21 cellular contexts compared by ENCODE assay signal in the genomic region with DNA sequence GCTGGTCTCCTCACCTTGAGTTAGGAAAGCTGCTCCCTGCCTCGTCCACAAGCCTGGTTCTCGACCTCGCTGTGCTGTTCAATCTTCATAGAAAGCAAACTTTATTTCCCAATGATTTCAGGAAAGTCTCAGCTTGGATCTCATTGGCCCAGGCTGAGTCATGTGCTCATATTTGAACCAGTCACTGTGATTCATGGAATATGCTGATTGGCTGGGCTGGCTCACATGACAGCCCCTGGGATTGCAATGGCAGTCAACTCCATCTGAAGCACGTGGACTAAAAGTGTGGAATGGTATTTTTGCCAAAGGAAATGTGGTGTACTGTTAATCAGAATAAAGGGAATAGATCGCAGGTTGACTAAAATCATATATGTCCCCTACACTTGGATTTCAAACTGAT.
DNase-seq lines count a peak whose midpoint lies in the region; ATAC-seq, FAIRE-seq and TF ChIP-seq lines count a peak whose summit lies in the region.
"Had no signal": no experiment of that assay in that cellular context is flagged by ENCODE, and none has a peak within 500 bp of the region (broad histone marks: within the 10 kb centered on the region; RNA-seq: fewer than 3 reads in every experiment).

No MANE protein-coding gene starts in this region.

- H3K36me3 ChIP-seq in GM12878 (ENCODE audit: control insufficient read depth in 2 of 2, insufficient read depth in 2 of 2, low read length in 1 of 2) (no peaks in the 10 kb centered on the region), testis (ENCODE audit: low read depth, missing control alignments) (no peaks in the 10 kb centered on the region)
- H3K36me3 ChIP-seq: BE2C, BLaER1 had no signal

- CTCF ChIA-PET in A549 (lab: Yijun Ruan, JAX) (no interaction called here), GM12878 (lab: Yijun Ruan, JAX) (no interaction called here)

- H3K4me2 ChIP-seq in A549 (no peak overlapping the region), GM12878 (ENCODE audit: control insufficient read depth, insufficient read depth) (no peak overlapping the region)
- H3K4me2 ChIP-seq: BLaER1 had no signal

- H3K9me3 ChIP-seq in A549 (no peaks in the 10 kb centered on the region), GM12878 (replicated peaks; ENCODE audit: control insufficient read depth, insufficient read depth, low read length) (no peaks in the 10 kb centered on the region; the same call in 1 of the 3 replicates), testis (no peaks in the 10 kb centered on the region)
- H3K9me3 ChIP-seq: BE2C had no signal

- peak in 1 of 2 experiments; percentile 7 for DNase-seq in A549 (ENCODE audit: low read depth in 1 of 2, low spot score in 1 of 2)
- DNase-seq in GM12878 (ENCODE audit: low read depth, low spot score): no peak
- DNase-seq in testis: peak; percentile 56
- no peak for DNase-seq in NCI-H2107 (lab: John Stamatoyannopoulos, UW)
- DNase-seq in stimulated activated naive CD4-positive, alpha-beta T cell treated with Interleukin-2 at 50 U/mL for 16 hours (lab: John Stamatoyannopoulos, UW): no peak
- DNase-seq: ACHN; BE2C; C1 segment of cervical spinal cord; CD4-positive, alpha-beta memory T cell; CD4-positive, CD25-positive, alpha-beta regulatory T cell; CD8-positive, alpha-beta memory T cell; COR-L47; DMS 273 treated with DMSO at 0.1 percent for 48 hours; DMS153; DMS79 treated with DMSO at 0.1 percent for 48 hours; GF-D8 had no signal

- TF ChIP-seq POLR2A in A549 (IDR thresholded peaks at IDR 0.05; ENCODE audit: low read length) (no peak), GM12878 (IDR thresholded peaks at IDR 0.05; ENCODE audit: low read depth, low read length) (no peak), testis (IDR thresholded peaks at IDR 0.05) (no peak)

- TF ChIP-seq EP300 in A549 (IDR thresholded peaks at IDR 0.05): no peak
- TF ChIP-seq EP300 in GM12878 (IDR thresholded peaks at IDR 0.05; ENCODE audit: borderline replicate concordance in 1 of 2, control insufficient read depth in 1 of 2, low read depth in 2 of 2, low read length in 2 of 2): no peak

- H3K27ac ChIP-seq in A549 (no peak overlapping the region), GM12878 (ENCODE audit: control insufficient read depth, insufficient read depth) (no peak overlapping the region), testis (no peak overlapping the region)
- H3K27ac ChIP-seq: 22Rv1, BLaER1 had no signal

- SMC1A ChIA-PET in GM12878 (lab: Charles Lee; ENCODE audit: uncharacterized antibody, unreplicated experiment): interaction anchor here (1.2 to 1.4 kb wide), 2 partner anchors 9 kb away, joined by 3 read pairs; no protein-coding TSS in a partner anchor

- H3K4me1 ChIP-seq in A549: no peaks in the 10 kb centered on the region
- H3K4me1 ChIP-seq in GM12878 (ENCODE audit: control insufficient read depth, insufficient read depth, low read length): no peaks in the 10 kb centered on the region
- H3K4me1 ChIP-seq in testis: no peaks in the 10 kb centered on the region
- H3K4me1 ChIP-seq: BE2C, BLaER1 had no signal

- H3K27me3 ChIP-seq in GM12878 (replicated peaks in 1 of 2; ENCODE audit: control insufficient read depth in 2 of 2, insufficient read depth in 2 of 2, low read length in 1 of 2) (no peaks in the 10 kb centered on the region), testis (no peaks in the 10 kb centered on the region)
- H3K27me3 ChIP-seq: BE2C, BLaER1 had no signal

- H4K20me1 ChIP-seq in GM12878 (ENCODE audit: control insufficient read depth, insufficient read depth): no peaks in the 10 kb centered on the region
- H4K20me1 ChIP-seq: BLaER1 had no signal

- in situ Hi-C loops in GM12878 (cut with MboI): no loop called here

- RAD21 ChIA-PET in GM12878 (lab: Charles Lee; ENCODE audit: unreplicated experiment): no interaction called here

- no peak overlapping the region for H2AFZ ChIP-seq in GM12878 (ENCODE audit: control insufficient read depth, low read depth, low read length)

- 0% methylated on average over 5 of the region's 5 CpGs for WGBS in A549 (ENCODE audit: missing lambda C conversion rate)
- WGBS in GM12878 (ENCODE audit: insufficient coverage, insufficient replicate concordance, low lambda C conversion rate, missing lambda C conversion rate): 28% methylated on average over 5 of the region's 5 CpGs
- WGBS in testis, 2 donors: 65 to 74% methylated on average over 5 of the region's 5 CpGs

- intact Hi-C loops in GM12878 (cut with micrococcal nuclease; ENCODE audit: unreplicated experiment) (no loop called here), testis (cut with DNase I; ENCODE audit: low total_unique reads) (no loop called here)

- TF ChIP-seq CTCF in A549 (IDR thresholded peaks at IDR 0.05) (no peak), GM12878 (IDR thresholded peaks at IDR 0.05 in 2 of 3, conservative IDR thresholded peaks at IDR 0.05 in 1 of 3; ENCODE audit: control insufficient read depth in 2 of 3, extremely low read depth in 1 of 3, insufficient read depth in 1 of 3, low read depth in 3 of 3, low read length in 3 of 3) (no peak), testis (IDR thresholded peaks at IDR 0.05) (no peak)

- FAIRE-seq in A549 (lab: Jason Lieb, UNC) (no peak), GM12878 (lab: Jason Lieb, UNC) (no peak)
- FAIRE-seq: G401.6, GM12892, GM18507 had no signal

- no peaks in the 10 kb centered on the region for H3K79me2 ChIP-seq in GM12878 (ENCODE audit: control insufficient read depth, insufficient read depth, low read length)

- no peak overlapping the region for H3K9ac ChIP-seq in GM12878 (ENCODE audit: control insufficient read depth, insufficient read depth, low read length)
- H3K9ac ChIP-seq: BLaER1 had no signal

- H3K4me3 ChIP-seq in A549 (no peak overlapping the region), GM12878 (no peak overlapping the region), testis (no peak overlapping the region)
- H3K4me3 ChIP-seq: BLaER1 had no signal

- ATAC-seq in A549 (no peak), GM12878 (no peak)

- no peak for TF ChIP-seq RAD21 in A549 (conservative IDR thresholded peaks at IDR 0.05 in 1 of 2, IDR thresholded peaks at IDR 0.05 in 1 of 2)
- TF ChIP-seq RAD21 in GM12878 (IDR thresholded peaks at IDR 0.05; ENCODE audit: insufficient read depth, low read depth, low read length): no peak

- POLR2A ChIA-PET in A549 (lab: Yijun Ruan, JAX): no interaction called here
- POLR2A ChIA-PET in GM12878 (lab: Charles Lee): no interaction called here

- BruUV-seq in GM12878 (replicated peaks; lab: Mats Ljungman, UMichigan): no TSS peak

TF ChIP-seq in A549, 52 proteins besides CTCF, POLR2A, EP300 and RAD21:
- TF ChIP-seq, protein P1, sequence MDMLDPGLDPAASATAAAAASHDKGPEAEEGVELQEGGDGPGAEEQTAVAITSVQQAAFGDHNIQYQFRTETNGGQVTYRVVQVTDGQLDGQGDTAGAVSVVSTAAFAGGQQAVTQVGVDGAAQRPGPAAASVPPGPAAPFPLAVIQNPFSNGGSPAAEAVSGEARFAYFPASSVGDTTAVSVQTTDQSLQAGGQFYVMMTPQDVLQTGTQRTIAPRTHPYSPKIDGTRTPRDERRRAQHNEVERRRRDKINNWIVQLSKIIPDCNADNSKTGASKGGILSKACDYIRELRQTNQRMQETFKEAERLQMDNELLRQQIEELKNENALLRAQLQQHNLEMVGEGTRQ (IDR thresholded peaks at IDR 0.05): peak; percentile 57
- no peak for TF ChIP-seq HOXB5 (CRISPR knock-in tag; IDR thresholded peaks at IDR 0.05)

TF ChIP-seq in GM12878, 131 proteins besides CTCF, POLR2A, EP300 and RAD21:
- TF ChIP-seq, protein P2, sequence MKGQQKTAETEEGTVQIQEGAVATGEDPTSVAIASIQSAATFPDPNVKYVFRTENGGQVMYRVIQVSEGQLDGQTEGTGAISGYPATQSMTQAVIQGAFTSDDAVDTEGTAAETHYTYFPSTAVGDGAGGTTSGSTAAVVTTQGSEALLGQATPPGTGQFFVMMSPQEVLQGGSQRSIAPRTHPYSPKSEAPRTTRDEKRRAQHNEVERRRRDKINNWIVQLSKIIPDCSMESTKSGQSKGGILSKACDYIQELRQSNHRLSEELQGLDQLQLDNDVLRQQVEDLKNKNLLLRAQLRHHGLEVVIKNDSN (IDR thresholded peaks at IDR 0.05; ENCODE audit: borderline replicate concordance, extremely low read length, insufficient read depth, low read depth, low read length): peak; percentile 4
- TF ChIP-seq, protein P3, sequence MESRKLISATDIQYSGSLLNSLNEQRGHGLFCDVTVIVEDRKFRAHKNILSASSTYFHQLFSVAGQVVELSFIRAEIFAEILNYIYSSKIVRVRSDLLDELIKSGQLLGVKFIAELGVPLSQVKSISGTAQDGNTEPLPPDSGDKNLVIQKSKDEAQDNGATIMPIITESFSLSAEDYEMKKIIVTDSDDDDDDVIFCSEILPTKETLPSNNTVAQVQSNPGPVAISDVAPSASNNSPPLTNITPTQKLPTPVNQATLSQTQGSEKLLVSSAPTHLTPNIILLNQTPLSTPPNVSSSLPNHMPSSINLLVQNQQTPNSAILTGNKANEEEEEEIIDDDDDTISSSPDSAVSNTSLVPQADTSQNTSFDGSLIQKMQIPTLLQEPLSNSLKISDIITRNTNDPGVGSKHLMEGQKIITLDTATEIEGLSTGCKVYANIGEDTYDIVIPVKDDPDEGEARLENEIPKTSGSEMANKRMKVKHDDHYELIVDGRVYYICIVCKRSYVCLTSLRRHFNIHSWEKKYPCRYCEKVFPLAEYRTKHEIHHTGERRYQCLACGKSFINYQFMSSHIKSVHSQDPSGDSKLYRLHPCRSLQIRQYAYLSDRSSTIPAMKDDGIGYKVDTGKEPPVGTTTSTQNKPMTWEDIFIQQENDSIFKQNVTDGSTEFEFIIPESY (IDR thresholded peaks at IDR 0.05): no peak
- no peak for TF ChIP-seq MYB (IDR thresholded peaks at IDR 0.05; ENCODE audit: borderline replicate concordance, low read depth, low read length)
- TF ChIP-seq, protein P4, sequence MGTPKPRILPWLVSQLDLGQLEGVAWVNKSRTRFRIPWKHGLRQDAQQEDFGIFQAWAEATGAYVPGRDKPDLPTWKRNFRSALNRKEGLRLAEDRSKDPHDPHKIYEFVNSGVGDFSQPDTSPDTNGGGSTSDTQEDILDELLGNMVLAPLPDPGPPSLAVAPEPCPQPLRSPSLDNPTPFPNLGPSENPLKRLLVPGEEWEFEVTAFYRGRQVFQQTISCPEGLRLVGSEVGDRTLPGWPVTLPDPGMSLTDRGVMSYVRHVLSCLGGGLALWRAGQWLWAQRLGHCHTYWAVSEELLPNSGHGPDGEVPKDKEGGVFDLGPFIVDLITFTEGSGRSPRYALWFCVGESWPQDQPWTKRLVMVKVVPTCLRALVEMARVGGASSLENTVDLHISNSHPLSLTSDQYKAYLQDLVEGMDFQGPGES (IDR thresholded peaks at IDR 0.05): no peak
